3 cellular contexts compared by ENCODE assay signal in the genomic region with DNA sequence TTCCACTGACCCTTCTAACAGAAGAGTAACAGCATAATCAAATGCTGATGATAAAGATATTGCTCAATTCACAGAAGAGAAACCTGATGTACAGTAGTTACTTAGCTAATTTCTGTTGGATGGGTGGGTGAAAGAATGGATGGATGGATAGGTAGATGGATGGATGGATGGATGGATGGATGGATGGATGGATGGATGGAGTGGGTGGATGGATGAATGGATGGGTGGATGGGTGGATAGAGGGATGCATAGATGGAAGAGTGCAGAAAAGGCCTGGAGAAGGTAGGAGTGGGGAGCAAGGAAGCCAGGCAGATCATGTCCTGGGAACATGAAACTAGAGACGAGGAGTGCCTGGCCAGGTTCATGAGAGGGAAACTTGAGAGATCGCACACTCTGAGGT.
TF ChIP-seq lines count a peak whose summit lies in the region.

No MANE protein-coding gene starts in this region.

TF ChIP-seq in HEK293, 187 proteins besides CTCF, POLR2A, EP300 and RAD21:
- TF ChIP-seq MZF1 (tag by site-specific recombination; IDR thresholded peaks at IDR 0.05; ENCODE audit: borderline replicate concordance) (no peak), ZFP37 (tag by site-specific recombination; IDR thresholded peaks at IDR 0.05) (no peak), ZNF843 (tag by site-specific recombination; IDR thresholded peaks at IDR 0.05) (no peak), ZBTB17 (tag by site-specific recombination; IDR thresholded peaks at IDR 0.05) (peak; percentile 72), ZNF366 (tag by site-specific recombination; conservative IDR thresholded peaks at IDR 0.05) (peak; percentile 52)
- TF ChIP-seq, protein P1, sequence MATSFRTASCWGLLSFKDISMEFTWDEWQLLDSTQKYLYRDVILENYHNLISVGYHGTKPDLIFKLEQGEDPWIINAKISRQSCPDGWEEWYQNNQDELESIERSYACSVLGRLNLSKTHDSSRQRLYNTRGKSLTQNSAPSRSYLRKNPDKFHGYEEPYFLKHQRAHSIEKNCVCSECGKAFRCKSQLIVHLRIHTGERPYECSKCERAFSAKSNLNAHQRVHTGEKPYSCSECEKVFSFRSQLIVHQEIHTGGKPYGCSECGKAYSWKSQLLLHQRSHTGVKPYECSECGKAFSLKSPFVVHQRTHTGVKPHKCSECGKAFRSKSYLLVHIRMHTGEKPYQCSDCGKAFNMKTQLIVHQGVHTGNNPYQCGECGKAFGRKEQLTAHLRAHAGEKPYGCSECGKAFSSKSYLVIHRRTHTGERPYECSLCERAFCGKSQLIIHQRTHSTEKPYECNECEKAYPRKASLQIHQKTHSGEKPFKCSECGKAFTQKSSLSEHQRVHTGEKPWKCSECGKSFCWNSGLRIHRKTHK (tag by site-specific recombination; IDR thresholded peaks at IDR 0.05), result no peak

TF ChIP-seq in IMR-90, 13 proteins besides CTCF, POLR2A, EP300 and RAD21:
- TF ChIP-seq CHD1 (IDR thresholded peaks at IDR 0.05; ENCODE audit: low read depth, low read length) (no peak), FOS (IDR thresholded peaks at IDR 0.05; ENCODE audit: low read depth, low read length) (no peak), RCOR1 (IDR thresholded peaks at IDR 0.05; ENCODE audit: insufficient replicate concordance, low read length) (no peak), SMC3 (IDR thresholded peaks at IDR 0.05; ENCODE audit: low read depth, low read length) (no peak), NFE2L2 (IDR thresholded peaks at IDR 0.05; ENCODE audit: low read depth, low read length) (no peak), MXI1 (IDR thresholded peaks at IDR 0.05; ENCODE audit: borderline replicate concordance, low read depth, low read length) (no peak), CEBPB (IDR thresholded peaks at IDR 0.05; ENCODE audit: low read depth, low read length) (no peak), RFX5 (IDR thresholded peaks at IDR 0.05; ENCODE audit: low read depth, low read length) (no peak), MAZ (IDR thresholded peaks at IDR 0.05; ENCODE audit: borderline replicate concordance, low read depth, low read length) (no peak), BHLHE40 (IDR thresholded peaks at IDR 0.05; ENCODE audit: low read depth, low read length) (no peak), MAFK (IDR thresholded peaks at IDR 0.05; ENCODE audit: low read depth, low read length) (no peak)
- TF ChIP-seq, protein P2, sequence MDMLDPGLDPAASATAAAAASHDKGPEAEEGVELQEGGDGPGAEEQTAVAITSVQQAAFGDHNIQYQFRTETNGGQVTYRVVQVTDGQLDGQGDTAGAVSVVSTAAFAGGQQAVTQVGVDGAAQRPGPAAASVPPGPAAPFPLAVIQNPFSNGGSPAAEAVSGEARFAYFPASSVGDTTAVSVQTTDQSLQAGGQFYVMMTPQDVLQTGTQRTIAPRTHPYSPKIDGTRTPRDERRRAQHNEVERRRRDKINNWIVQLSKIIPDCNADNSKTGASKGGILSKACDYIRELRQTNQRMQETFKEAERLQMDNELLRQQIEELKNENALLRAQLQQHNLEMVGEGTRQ (IDR thresholded peaks at IDR 0.05; ENCODE audit: low read depth, low read length), result no peak
- TF ChIP-seq, protein P3, sequence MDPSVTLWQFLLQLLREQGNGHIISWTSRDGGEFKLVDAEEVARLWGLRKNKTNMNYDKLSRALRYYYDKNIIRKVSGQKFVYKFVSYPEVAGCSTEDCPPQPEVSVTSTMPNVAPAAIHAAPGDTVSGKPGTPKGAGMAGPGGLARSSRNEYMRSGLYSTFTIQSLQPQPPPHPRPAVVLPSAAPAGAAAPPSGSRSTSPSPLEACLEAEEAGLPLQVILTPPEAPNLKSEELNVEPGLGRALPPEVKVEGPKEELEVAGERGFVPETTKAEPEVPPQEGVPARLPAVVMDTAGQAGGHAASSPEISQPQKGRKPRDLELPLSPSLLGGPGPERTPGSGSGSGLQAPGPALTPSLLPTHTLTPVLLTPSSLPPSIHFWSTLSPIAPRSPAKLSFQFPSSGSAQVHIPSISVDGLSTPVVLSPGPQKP (IDR thresholded peaks at IDR 0.05; ENCODE audit: borderline replicate concordance, low read depth, low read length), result no peak
TF ChIP-seq in IMR-90: peak in this region for 0.

TF ChIP-seq in H1, 55 proteins besides CTCF, POLR2A, EP300 and RAD21:
- no peak for TF ChIP-seq BACH1 (IDR thresholded peaks at IDR 0.05; ENCODE audit: low read length)
- TF ChIP-seq EZH2 (IDR thresholded peaks at IDR 0.05; ENCODE audit: low read depth, low read length, severe bottlenecking), result no peak
- no peak for TF ChIP-seq TAF1 (IDR thresholded peaks at IDR 0.05; ENCODE audit: low read depth, low read length)
